Comparison of ENCODE assay signal across 1 cellular context in genomic region chr2:168247341-168248305, GRCh38.
TF ChIP-seq lines count a peak whose summit lies in the region.

Gene STK39, minus strand, starts transcription at chr2:168247595. Its CDS starts 160 bp downstream, at chr2:168247435.

TF ChIP-seq in HepG2, 621 proteins besides CTCF, POLR2A, EP300 and RAD21 (continued from another document and continues in another):
- TF ChIP-seq ZNF770 (CRISPR knock-in tag; IDR thresholded peaks at IDR 0.05): peak; percentile 95
- 0 out of 2 replicates have a peak, but pooled peaks have one; percentile 16 for TF ChIP-seq KDM1A (CRISPR knock-in tag; IDR thresholded peaks at IDR 0.05)
- 0 out of 2 replicates have a peak, but pooled peaks have one; percentile 51 for TF ChIP-seq ZNF136 (CRISPR knock-in tag; IDR thresholded peaks at IDR 0.05; ENCODE audit: low read depth)
- no peak for TF ChIP-seq ZNF383 (CRISPR knock-in tag; IDR thresholded peaks at IDR 0.05; ENCODE audit: borderline replicate concordance)
- TF ChIP-seq, protein P1, sequence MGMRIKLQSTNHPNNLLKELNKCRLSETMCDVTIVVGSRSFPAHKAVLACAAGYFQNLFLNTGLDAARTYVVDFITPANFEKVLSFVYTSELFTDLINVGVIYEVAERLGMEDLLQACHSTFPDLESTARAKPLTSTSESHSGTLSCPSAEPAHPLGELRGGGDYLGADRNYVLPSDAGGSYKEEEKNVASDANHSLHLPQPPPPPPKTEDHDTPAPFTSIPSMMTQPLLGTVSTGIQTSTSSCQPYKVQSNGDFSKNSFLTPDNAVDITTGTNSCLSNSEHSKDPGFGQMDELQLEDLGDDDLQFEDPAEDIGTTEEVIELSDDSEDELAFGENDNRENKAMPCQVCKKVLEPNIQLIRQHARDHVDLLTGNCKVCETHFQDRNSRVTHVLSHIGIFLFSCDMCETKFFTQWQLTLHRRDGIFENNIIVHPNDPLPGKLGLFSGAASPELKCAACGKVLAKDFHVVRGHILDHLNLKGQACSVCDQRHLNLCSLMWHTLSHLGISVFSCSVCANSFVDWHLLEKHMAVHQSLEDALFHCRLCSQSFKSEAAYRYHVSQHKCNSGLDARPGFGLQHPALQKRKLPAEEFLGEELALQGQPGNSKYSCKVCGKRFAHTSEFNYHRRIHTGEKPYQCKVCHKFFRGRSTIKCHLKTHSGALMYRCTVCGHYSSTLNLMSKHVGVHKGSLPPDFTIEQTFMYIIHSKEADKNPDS (CRISPR knock-in tag; IDR thresholded peaks at IDR 0.05): no peak
- peak; percentile 41; the same call in 1 of the 2 replicates for TF ChIP-seq ZNF160 (CRISPR knock-in tag; IDR thresholded peaks at IDR 0.05)
- peak; percentile 72; the same call in 1 of the 2 replicates for TF ChIP-seq ZNF451 (CRISPR knock-in tag; IDR thresholded peaks at IDR 0.05)
- TF ChIP-seq ZNF354B (CRISPR knock-in tag; IDR thresholded peaks at IDR 0.05): no peak
- peak; percentile 62 for TF ChIP-seq ZFY (CRISPR knock-in tag; IDR thresholded peaks at IDR 0.05)
- no peak for TF ChIP-seq ISX (CRISPR knock-in tag; conservative IDR thresholded peaks at IDR 0.05)
- no peak for TF ChIP-seq HOXD1 (CRISPR knock-in tag; IDR thresholded peaks at IDR 0.05)
- 0 out of 2 replicates have a peak, but pooled peaks have one; percentile 58 for TF ChIP-seq ZNF138 (CRISPR knock-in tag; IDR thresholded peaks at IDR 0.05; ENCODE audit: low read depth)
- TF ChIP-seq TRIM24 (CRISPR knock-in tag; IDR thresholded peaks at IDR 0.05): no peak
- no peak for TF ChIP-seq DDIT3 (CRISPR knock-in tag; IDR thresholded peaks at IDR 0.05)
- TF ChIP-seq TFDP1 (CRISPR knock-in tag; IDR thresholded peaks at IDR 0.05; ENCODE audit: borderline replicate concordance): peak; percentile 71; the same call in 1 of the 2 replicates
- TF ChIP-seq GLI4 (CRISPR knock-in tag; IDR thresholded peaks at IDR 0.05; ENCODE audit: borderline replicate concordance): no peak; the same call in 1 of the 2 replicates
- TF ChIP-seq TBL1XR1 (IDR thresholded peaks at IDR 0.05; ENCODE audit: borderline replicate concordance, low read length, partially characterized antibody): no peak
- TF ChIP-seq NR1H2 (CRISPR knock-in tag; IDR thresholded peaks at IDR 0.05; ENCODE audit: borderline replicate concordance, low read depth): no peak; the same call in 1 of the 2 replicates
- TF ChIP-seq IRF9 (CRISPR knock-in tag; IDR thresholded peaks at IDR 0.05; ENCODE audit: borderline replicate concordance): peak; percentile 59; the same call in 1 of the 2 replicates
- TF ChIP-seq ZNF431 (CRISPR knock-in tag; IDR thresholded peaks at IDR 0.05; ENCODE audit: borderline replicate concordance, low read depth): 0 out of 2 replicates have a peak, but pooled peaks have one; percentile 70
- TF ChIP-seq, protein P2, sequence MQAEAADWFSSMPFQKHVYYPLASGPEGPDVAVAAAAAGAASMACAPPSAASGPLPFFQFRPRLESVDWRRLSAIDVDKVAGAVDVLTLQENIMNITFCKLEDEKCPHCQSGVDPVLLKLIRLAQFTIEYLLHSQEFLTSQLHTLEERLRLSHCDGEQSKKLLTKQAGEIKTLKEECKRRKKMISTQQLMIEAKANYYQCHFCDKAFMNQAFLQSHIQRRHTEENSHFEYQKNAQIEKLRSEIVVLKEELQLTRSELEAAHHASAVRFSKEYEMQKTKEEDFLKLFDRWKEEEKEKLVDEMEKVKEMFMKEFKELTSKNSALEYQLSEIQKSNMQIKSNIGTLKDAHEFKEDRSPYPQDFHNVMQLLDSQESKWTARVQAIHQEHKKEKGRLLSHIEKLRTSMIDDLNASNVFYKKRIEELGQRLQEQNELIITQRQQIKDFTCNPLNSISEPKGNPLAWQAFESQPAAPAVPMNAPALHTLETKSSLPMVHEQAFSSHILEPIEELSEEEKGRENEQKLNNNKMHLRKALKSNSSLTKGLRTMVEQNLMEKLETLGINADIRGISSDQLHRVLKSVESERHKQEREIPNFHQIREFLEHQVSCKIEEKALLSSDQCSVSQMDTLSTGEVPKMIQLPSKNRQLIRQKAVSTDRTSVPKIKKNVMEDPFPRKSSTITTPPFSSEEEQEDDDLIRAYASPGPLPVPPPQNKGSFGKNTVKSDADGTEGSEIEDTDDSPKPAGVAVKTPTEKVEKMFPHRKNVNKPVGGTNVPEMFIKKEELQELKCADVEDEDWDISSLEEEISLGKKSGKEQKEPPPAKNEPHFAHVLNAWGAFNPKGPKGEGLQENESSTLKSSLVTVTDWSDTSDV (CRISPR knock-in tag; IDR thresholded peaks at IDR 0.05): 0 out of 2 replicates have a peak, but pooled peaks have one; percentile 52
- peak; percentile 72 for TF ChIP-seq BCL6 (CRISPR knock-in tag; IDR thresholded peaks at IDR 0.05)
- no peak for TF ChIP-seq ZNF713 (CRISPR knock-in tag; IDR thresholded peaks at IDR 0.05)
- TF ChIP-seq, protein P3, sequence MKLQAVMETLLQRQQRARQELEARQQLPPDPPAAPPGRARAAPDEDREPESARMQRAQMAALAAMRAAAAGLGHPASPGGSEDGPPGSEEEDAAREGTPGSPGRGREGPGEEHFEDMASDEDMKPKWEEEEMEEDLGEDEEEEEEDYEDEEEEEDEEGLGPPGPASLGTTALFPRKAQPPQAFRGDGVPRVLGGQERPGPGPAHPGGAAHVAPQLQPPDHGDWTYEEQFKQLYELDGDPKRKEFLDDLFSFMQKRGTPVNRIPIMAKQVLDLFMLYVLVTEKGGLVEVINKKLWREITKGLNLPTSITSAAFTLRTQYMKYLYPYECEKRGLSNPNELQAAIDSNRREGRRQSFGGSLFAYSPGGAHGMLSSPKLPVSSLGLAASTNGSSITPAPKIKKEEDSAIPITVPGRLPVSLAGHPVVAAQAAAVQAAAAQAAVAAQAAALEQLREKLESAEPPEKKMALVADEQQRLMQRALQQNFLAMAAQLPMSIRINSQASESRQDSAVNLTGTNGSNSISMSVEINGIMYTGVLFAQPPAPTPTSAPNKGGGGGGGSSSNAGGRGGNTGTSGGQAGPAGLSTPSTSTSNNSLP (IDR thresholded peaks at IDR 0.05; ENCODE audit: low read depth, low read length): no peak
- no peak for TF ChIP-seq PAWR (CRISPR knock-in tag; IDR thresholded peaks at IDR 0.05; ENCODE audit: borderline replicate concordance)
- TF ChIP-seq ZNF790 (CRISPR knock-in tag; IDR thresholded peaks at IDR 0.05; ENCODE audit: borderline replicate concordance): no peak
- no peak for TF ChIP-seq ARNTL (CRISPR knock-in tag; IDR thresholded peaks at IDR 0.05)
- TF ChIP-seq ZBTB2 (CRISPR knock-in tag; IDR thresholded peaks at IDR 0.05; ENCODE audit: low read depth): peak; percentile 80
- TF ChIP-seq, protein P4, sequence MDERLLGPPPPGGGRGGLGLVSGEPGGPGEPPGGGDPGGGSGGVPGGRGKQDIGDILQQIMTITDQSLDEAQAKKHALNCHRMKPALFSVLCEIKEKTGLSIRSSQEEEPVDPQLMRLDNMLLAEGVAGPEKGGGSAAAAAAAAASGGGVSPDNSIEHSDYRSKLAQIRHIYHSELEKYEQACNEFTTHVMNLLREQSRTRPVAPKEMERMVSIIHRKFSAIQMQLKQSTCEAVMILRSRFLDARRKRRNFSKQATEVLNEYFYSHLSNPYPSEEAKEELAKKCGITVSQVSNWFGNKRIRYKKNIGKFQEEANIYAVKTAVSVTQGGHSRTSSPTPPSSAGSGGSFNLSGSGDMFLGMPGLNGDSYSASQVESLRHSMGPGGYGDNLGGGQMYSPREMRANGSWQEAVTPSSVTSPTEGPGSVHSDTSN (CRISPR knock-in tag; IDR thresholded peaks at IDR 0.05): no peak
- TF ChIP-seq ETV6 (CRISPR knock-in tag; conservative IDR thresholded peaks at IDR 0.05): 0 out of 2 replicates have a peak, but pooled peaks have one; percentile 84
- TF ChIP-seq ZNF724P (CRISPR knock-in tag; IDR thresholded peaks at IDR 0.05; ENCODE audit: borderline replicate concordance): peak; percentile 3; the same call in 1 of the 2 replicates
- 0 out of 2 replicates have a peak, but pooled peaks have one; percentile 19 for TF ChIP-seq ZNF652 (CRISPR knock-in tag; IDR thresholded peaks at IDR 0.05; ENCODE audit: borderline replicate concordance, low read depth)
- no peak for TF ChIP-seq RELA (CRISPR knock-in tag; IDR thresholded peaks at IDR 0.05)
- peak; percentile 71; the same call in 1 of the 2 replicates for TF ChIP-seq ZNF501 (CRISPR knock-in tag; IDR thresholded peaks at IDR 0.05)
- TF ChIP-seq HOXA9 (CRISPR knock-in tag; IDR thresholded peaks at IDR 0.05; ENCODE audit: borderline replicate concordance): peak; percentile 13; the same call in 1 of the 2 replicates
- 0 out of 2 replicates have a peak, but pooled peaks have one; percentile 40 for TF ChIP-seq ZNF784 (CRISPR knock-in tag; IDR thresholded peaks at IDR 0.05; ENCODE audit: borderline replicate concordance)
- no peak for TF ChIP-seq GZF1 (CRISPR knock-in tag; IDR thresholded peaks at IDR 0.05)
- TF ChIP-seq FOXM1 (CRISPR knock-in tag; IDR thresholded peaks at IDR 0.05): no peak
- TF ChIP-seq RFX1 (IDR thresholded peaks at IDR 0.05): no peak
- TF ChIP-seq, protein P5, sequence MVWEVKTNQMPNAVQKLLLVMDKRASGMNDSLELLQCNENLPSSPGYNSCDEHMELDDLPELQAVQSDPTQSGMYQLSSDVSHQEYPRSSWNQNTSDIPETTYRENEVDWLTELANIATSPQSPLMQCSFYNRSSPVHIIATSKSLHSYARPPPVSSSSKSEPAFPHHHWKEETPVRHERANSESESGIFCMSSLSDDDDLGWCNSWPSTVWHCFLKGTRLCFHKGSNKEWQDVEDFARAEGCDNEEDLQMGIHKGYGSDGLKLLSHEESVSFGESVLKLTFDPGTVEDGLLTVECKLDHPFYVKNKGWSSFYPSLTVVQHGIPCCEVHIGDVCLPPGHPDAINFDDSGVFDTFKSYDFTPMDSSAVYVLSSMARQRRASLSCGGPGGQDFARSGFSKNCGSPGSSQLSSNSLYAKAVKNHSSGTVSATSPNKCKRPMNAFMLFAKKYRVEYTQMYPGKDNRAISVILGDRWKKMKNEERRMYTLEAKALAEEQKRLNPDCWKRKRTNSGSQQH (CRISPR knock-in tag; IDR thresholded peaks at IDR 0.05; ENCODE audit: low read depth): 0 out of 2 replicates have a peak, but pooled peaks have one; percentile 35
- TF ChIP-seq ZNF296 (CRISPR knock-in tag; conservative IDR thresholded peaks at IDR 0.05): no peak
- TF ChIP-seq ASH2L (IDR thresholded peaks at IDR 0.05; ENCODE audit: insufficient read length, low read depth, low read length): peak; percentile 93
